Comparison of ENCODE assay signal across 21 cellular contexts in genomic region chr19:18769989-18770528, GRCh38. TPM values are rescaled to one million over a fixed set of nuclear protein-coding genes. Genes with fewer than 3 reads are reported as not detected.
"Had no signal": no experiment of that assay in that cellular context is flagged by ENCODE, and none has a peak within 500 bp of the region (broad histone marks: within the 10 kb centered on the region; RNA-seq: fewer than 3 reads in every experiment).

No MANE protein-coding gene starts in this region.

- H3K4me3 ChIP-seq: cardiac muscle cell, lower lobe of right lung, smooth muscle cell had no signal

- H3K9me3 ChIP-seq: lower lobe of right lung, neutrophil had no signal

- H3K4me1 Mint-ChIP-seq: activated CD4-positive, alpha-beta memory T cell treated with anti-CD3 and anti-CD28 coated beads, Interleukin-2, amount 10 ng/mL, durations not matched to agents 7 days and 5 days; activated CD8-positive, alpha-beta memory T cell treated with anti-CD3 and anti-CD28 coated beads, Interleukin-2, amount 10 ng/mL, durations not matched to agents 7 days and 5 days; activated naive CD8-positive, alpha-beta T cell treated with anti-CD3 and anti-CD28 coated beads for 36 hours; stimulated activated naive CD8-positive, alpha-beta T cell treated with anti-CD3 and anti-CD28 coated beads, Interleukin-15, amount 100 ng/mL, for 72 hours had no signal

- H3K27ac Mint-ChIP-seq: activated CD4-positive, alpha-beta memory T cell treated with anti-CD3 and anti-CD28 coated beads, Interleukin-2, amount 10 ng/mL, durations not matched to agents 7 days and 5 days; activated CD8-positive, alpha-beta memory T cell treated with anti-CD3 and anti-CD28 coated beads, Interleukin-2, amount 10 ng/mL, durations not matched to agents 7 days and 5 days; activated naive CD8-positive, alpha-beta T cell treated with anti-CD3 and anti-CD28 coated beads for 36 hours; natural killer cell; stimulated activated naive CD8-positive, alpha-beta T cell treated with anti-CD3 and anti-CD28 coated beads, Interleukin-15, amount 100 ng/mL, for 72 hours had no signal

- H3K36me3 Mint-ChIP-seq: activated CD8-positive, alpha-beta memory T cell treated with anti-CD3 and anti-CD28 coated beads, Interleukin-2, amount 10 ng/mL, durations not matched to agents 7 days and 5 days; natural killer cell had no signal

- H3K36me3 ChIP-seq: cardiac muscle cell, lower lobe of right lung, neutrophil had no signal

- ATAC-seq: activated CD8-positive, alpha-beta memory T cell treated with anti-CD3 and anti-CD28 coated beads, Interleukin-2, amount 10 ng/mL, durations not matched to agents 7 days and 5 days; effector memory CD8-positive, alpha-beta T cell; natural killer cell; stimulated activated naive CD8-positive, alpha-beta T cell treated with anti-CD3 and anti-CD28 coated beads, Interleukin-15, amount 100 ng/mL, for 72 hours had no signal

- H3K4me3 Mint-ChIP-seq: activated CD4-positive, alpha-beta memory T cell treated with anti-CD3 and anti-CD28 coated beads, Interleukin-2, amount 10 ng/mL, durations not matched to agents 7 days and 5 days; activated CD8-positive, alpha-beta memory T cell treated with anti-CD3 and anti-CD28 coated beads, Interleukin-2, amount 10 ng/mL, durations not matched to agents 7 days and 5 days; activated naive CD8-positive, alpha-beta T cell treated with anti-CD3 and anti-CD28 coated beads for 36 hours; effector memory CD8-positive, alpha-beta T cell; natural killer cell; stimulated activated naive CD8-positive, alpha-beta T cell treated with anti-CD3 and anti-CD28 coated beads, Interleukin-15, amount 100 ng/mL, for 72 hours had no signal

- H3K27ac ChIP-seq: cardiac muscle cell, epithelial cell of prostate, neutrophil, parathyroid adenoma had no signal

- H3K9me3 Mint-ChIP-seq: activated CD4-positive, alpha-beta memory T cell treated with anti-CD3 and anti-CD28 coated beads, Interleukin-2, amount 10 ng/mL, durations not matched to agents 7 days and 5 days; activated naive CD8-positive, alpha-beta T cell treated with anti-CD3 and anti-CD28 coated beads for 36 hours; effector memory CD8-positive, alpha-beta T cell; natural killer cell; stimulated activated naive CD8-positive, alpha-beta T cell treated with anti-CD3 and anti-CD28 coated beads, Interleukin-15, amount 100 ng/mL, for 72 hours had no signal

- H3K27me3 ChIP-seq: cardiac muscle cell, neutrophil had no signal

- DNase-seq: activated CD4-positive, alpha-beta memory T cell treated with anti-CD3 and anti-CD28 coated beads, Interleukin-2, amount 10 ng/mL, durations not matched to agents 7 days and 5 days; activated CD4-positive, alpha-beta T cell treated with anti-CD3 and anti-CD28 coated beads for 4 hours; activated CD8-positive, alpha-beta memory T cell treated with anti-CD3 and anti-CD28 coated beads, Interleukin-2, amount 10 ng/mL, durations not matched to agents 7 days and 5 days; activated naive CD4-positive, alpha-beta T cell; activated naive CD8-positive, alpha-beta T cell treated with anti-CD3 and anti-CD28 coated beads for 36 hours; amniotic stem cell; effector memory CD8-positive, alpha-beta T cell; foreskin melanocyte; islet precursor cell; natural killer cell; stimulated activated CD4-positive, alpha-beta T cell treated with anti-CD3 and anti-CD28 coated beads, Interleukin-4, amount 100 ng/mL, for 1 hour; stimulated activated naive CD8-positive, alpha-beta T cell treated with anti-CD3 and anti-CD28 coated beads, Interleukin-15, amount 100 ng/mL, for 72 hours; trophoblast cell had no signal

- H3K27me3 Mint-ChIP-seq: activated CD4-positive, alpha-beta memory T cell treated with anti-CD3 and anti-CD28 coated beads, Interleukin-2, amount 10 ng/mL, durations not matched to agents 7 days and 5 days; activated CD8-positive, alpha-beta memory T cell treated with anti-CD3 and anti-CD28 coated beads, Interleukin-2, amount 10 ng/mL, durations not matched to agents 7 days and 5 days; activated naive CD8-positive, alpha-beta T cell treated with anti-CD3 and anti-CD28 coated beads for 36 hours; effector memory CD8-positive, alpha-beta T cell; stimulated activated naive CD8-positive, alpha-beta T cell treated with anti-CD3 and anti-CD28 coated beads, Interleukin-15, amount 100 ng/mL, for 72 hours had no signal

RNA-seq across cellular contexts. Expression of gene COMP, which starts 21.0 kb away (rescaled TPM):
- total RNA-seq: activated CD4-positive, alpha-beta memory T cell treated with anti-CD3 and anti-CD28 coated beads, Interleukin-2, amount 10 ng/mL, durations not matched to agents 7 days and 5 days; activated CD8-positive, alpha-beta memory T cell treated with anti-CD3 and anti-CD28 coated beads, Interleukin-2, amount 10 ng/mL, durations not matched to agents 7 days and 5 days; activated naive CD8-positive, alpha-beta T cell treated with anti-CD3 and anti-CD28 coated beads for 36 hours; dermis microvascular lymphatic vessel endothelial cell; natural killer cell; T-helper 2 cell treated with Interferon-gamma antibody and Interleukin-4, amounts not matched to agents 100 ng/mL and 5 ng/mL, for 36 hours had no signal
